Comparison of ENCODE assay signal across 20 cellular contexts in genomic region chr9:97840521-97840920, GRCh38. TPM values are rescaled to one million over a fixed set of nuclear protein-coding genes. Genes with fewer than 3 reads are reported as not detected.
DNase-seq lines count a peak whose midpoint lies in the region; ATAC-seq, FAIRE-seq and TF ChIP-seq lines count a peak whose summit lies in the region.
"Had no signal": no experiment of that assay in that cellular context is flagged by ENCODE, and none has a peak within 500 bp of the region (broad histone marks: within the 10 kb centered on the region; RNA-seq: fewer than 3 reads in every experiment).

No MANE protein-coding gene starts in this region.

- H3K27ac ChIP-seq in SK-N-SH (ENCODE audit: low read depth in 2 of 2, low read length in 1 of 2) = no peak overlapping the region
- H3K27ac ChIP-seq: 22Rv1, BLaER1 had no signal

- H3K9ac ChIP-seq in SK-N-SH = no peak overlapping the region
- H3K9ac ChIP-seq: BLaER1 had no signal

- H3K4me1 ChIP-seq in SK-N-SH (ENCODE audit: control insufficient read depth in 1 of 2, insufficient read depth in 2 of 2, low read depth in 1 of 2, low read length in 1 of 2) = no peaks in the 10 kb centered on the region
- H3K4me1 ChIP-seq: BLaER1 had no signal

- H3K27me3 ChIP-seq in SK-N-SH (ENCODE audit: insufficient read depth) = no peaks in the 10 kb centered on the region; the same call in 1 of the 2 replicates
- no peaks in the 10 kb centered on the region for H3K27me3 ChIP-seq in bronchial epithelial cell (ENCODE audit: control insufficient read depth, insufficient read depth, low read length)
- H3K27me3 ChIP-seq: BLaER1 had no signal

- TF ChIP-seq RAD21 in SK-N-SH (IDR thresholded peaks at IDR 0.05; ENCODE audit: low read length) = no peak

- TF ChIP-seq CTCF in SK-N-SH (IDR thresholded peaks at IDR 0.05) (no peak), bronchial epithelial cell (IDR thresholded peaks at IDR 0.05; ENCODE audit: insufficient read depth, low read length, severe bottlenecking) (no peak)

- H3K9me2 ChIP-seq in SK-N-SH = no peaks in the 10 kb centered on the region

- no peaks in the 10 kb centered on the region for H3K9me3 ChIP-seq in SK-N-SH
- H3K9me3 ChIP-seq: BLaER1, HAP-1 had no signal

- H2AFZ ChIP-seq in SK-N-SH (ENCODE audit: low read depth) = no peak overlapping the region

- H4K20me1 ChIP-seq in SK-N-SH (ENCODE audit: insufficient read depth) = no peaks in the 10 kb centered on the region
- H4K20me1 ChIP-seq: BLaER1 had no signal

- no peak for ATAC-seq in SK-N-SH treated with all-trans-retinoic acid at 6 μM for 48 hours
- ATAC-seq: CD8-positive, alpha-beta T cell had no signal

- H3K36me3 ChIP-seq in SK-N-SH (replicated peaks in 1 of 2; ENCODE audit: control insufficient read depth in 1 of 2, insufficient read depth in 2 of 2, low read length in 1 of 2) = no peaks in the 10 kb centered on the region
- H3K36me3 ChIP-seq in bronchial epithelial cell (ENCODE audit: control insufficient read depth, insufficient read depth, low read length) = no peaks in the 10 kb centered on the region
- H3K36me3 ChIP-seq: BLaER1, HAP-1 had no signal

- H3K4me2 ChIP-seq in SK-N-SH = no peak overlapping the region
- H3K4me2 ChIP-seq: BLaER1 had no signal

- TF ChIP-seq EP300 in SK-N-SH (IDR thresholded peaks at IDR 0.05; ENCODE audit: borderline replicate concordance in 1 of 2, low read depth in 1 of 2, low read length in 1 of 2) = no peak

- H3K79me2 ChIP-seq in SK-N-SH (ENCODE audit: insufficient read depth) = no peaks in the 10 kb centered on the region

- H3K4me3 ChIP-seq in SK-N-SH (ENCODE audit: low read depth in 2 of 2, low read length in 1 of 2) (no peak overlapping the region), bronchial epithelial cell (ENCODE audit: low read depth, low read length) (no peak overlapping the region)
- H3K4me3 ChIP-seq: BLaER1, HAP-1 had no signal

- POLR2A ChIA-PET in SK-N-SH (lab: Yijun Ruan, JAX) = no interaction called here

- FAIRE-seq in bronchial epithelial cell (lab: Jason Lieb, UNC) = no peak
- FAIRE-seq: GM19239 had no signal

- CTCF ChIA-PET in SK-N-SH (lab: Yijun Ruan, JAX) = interaction anchor here (1.3 kb wide), 1 partner anchor 127 kb away, joined by 3 read pairs; no protein-coding TSS in a partner anchor

- H3F3A ChIP-seq in SK-N-SH (replicated peaks; ENCODE audit: insufficient read depth) = peaks cover 2% of the 10 kb centered on the region

- DNase-seq in SK-N-SH (no peak), HT1080 (ENCODE audit: low read depth) (peak; percentile 47), bronchial epithelial cell (ENCODE audit: low read depth) (peak; percentile 64), non-pigmented ciliary epithelial cell (ENCODE audit: low read depth) (peak; percentile 24), NCI-H524 (lab: John Stamatoyannopoulos, UW) (no peak), cerebellar nuclear complex (lab: John Stamatoyannopoulos, UW) (no peak)
- DNase-seq in stimulated activated naive CD4-positive, alpha-beta T cell treated with Interleukin-2 at 50 U/mL for 16 hours (lab: John Stamatoyannopoulos, UW) = no peak
- DNase-seq: CD8-positive, alpha-beta T cell; MV-4-11; NCI-H1417 treated with DMSO at 0.1 percent for 48 hours; NCI-H1930; NCI-H446; NK-92 treated with Interleukin-12 subunit alpha and Interleukin-12 subunit beta, amount 100 ng/mL, for 24 hours; SHP77 had no signal

TF ChIP-seq in SK-N-SH, 30 proteins besides CTCF, POLR2A, EP300 and RAD21:
- TF ChIP-seq PBX3 (IDR thresholded peaks at IDR 0.05) (peak; percentile 4; the same call in 1 of the 2 replicates), MAX (IDR thresholded peaks at IDR 0.05; ENCODE audit: low read depth) (no peak), USF1 (IDR thresholded peaks at IDR 0.05; ENCODE audit: borderline replicate concordance, low read depth) (no peak), TCF12 (IDR thresholded peaks at IDR 0.05) (0 out of 2 replicates have a peak, but pooled peaks have one; percentile 6), JUND (IDR thresholded peaks at IDR 0.05) (no peak), GABPA (IDR thresholded peaks at IDR 0.05; ENCODE audit: low read depth) (no peak), MEF2A (IDR thresholded peaks at IDR 0.05; ENCODE audit: borderline replicate concordance, low read depth) (0 out of 2 replicates have a peak, but pooled peaks have one; percentile 11)
TF ChIP-seq in SK-N-SH: peak in this region for 3.

TF ChIP-seq in SK-N-SH treated with all-trans-retinoic acid at 6 μM for 48 hours, 23 proteins besides CTCF, POLR2A, EP300 and RAD21:
- TF ChIP-seq SNAI2 (CRISPR knock-in tag; IDR thresholded peaks at IDR 0.05) (no peak), ARNTL (CRISPR knock-in tag; IDR thresholded peaks at IDR 0.05; ENCODE audit: borderline replicate concordance, low read depth) (no peak), ZNF565 (CRISPR knock-in tag; conservative IDR thresholded peaks at IDR 0.05; ENCODE audit: low read depth) (no peak), RARB (CRISPR knock-in tag; IDR thresholded peaks at IDR 0.05) (no peak), PATZ1 (CRISPR knock-in tag; IDR thresholded peaks at IDR 0.05; ENCODE audit: borderline replicate concordance) (no peak), TCF4 (CRISPR knock-in tag; IDR thresholded peaks at IDR 0.05; ENCODE audit: borderline replicate concordance) (no peak), ZNF8 (CRISPR knock-in tag; IDR thresholded peaks at IDR 0.05) (no peak), BACH2 (CRISPR knock-in tag; IDR thresholded peaks at IDR 0.05; ENCODE audit: borderline replicate concordance) (no peak), OSR1 (CRISPR knock-in tag; IDR thresholded peaks at IDR 0.05) (no peak), PPARA (CRISPR knock-in tag; IDR thresholded peaks at IDR 0.05; ENCODE audit: borderline replicate concordance) (no peak), ZC3H10 (CRISPR knock-in tag; IDR thresholded peaks at IDR 0.05) (no peak), ISL1 (CRISPR knock-in tag; IDR thresholded peaks at IDR 0.05) (no peak), TOX (CRISPR knock-in tag; IDR thresholded peaks at IDR 0.05; ENCODE audit: borderline replicate concordance) (no peak), ZNF70 (CRISPR knock-in tag; IDR thresholded peaks at IDR 0.05) (no peak), GLIS3 (CRISPR knock-in tag; IDR thresholded peaks at IDR 0.05) (no peak), ESRRG (CRISPR knock-in tag; IDR thresholded peaks at IDR 0.05) (no peak)

RNA-seq across cellular contexts. Expression of gene FOXE1, which starts 12.5 kb away (rescaled TPM):
- 0.03 and 0.08 TPM in 2 replicates for polyA plus RNA-seq in SK-N-SH (2012; rRNA removed)
- 0.04 TPM in 2 replicates for polyA plus RNA-seq in SK-N-SH (2012; cell fraction: cytosol; rRNA removed)
- 0.01 TPM in 2 replicates for polyA plus RNA-seq in SK-N-SH (2012; cell fraction: nucleus; rRNA removed)
- not detected in 2 replicates for total RNA-seq in HT1080 (2014; rRNA removed; shearing (Covaris generic))
- polyA plus RNA-seq in HT1080 (2015; cell fraction: cytosol; rRNA removed) = 0.06 TPM in 1 of 2 replicates, not detected in the other
- polyA plus RNA-seq in HT1080 (2015; cell fraction: nucleus; rRNA removed) = 0.04 TPM in 1 of 2 replicates, not detected in the other
- 1.1 and 2.6 TPM in 2 replicates for total RNA-seq in bronchial epithelial cell
- total RNA-seq: OCI-LY7 had no signal

Comparison
In these comparisons a context has a peak if more than half of its experiments do, and no peak if none do; other contexts are left out.
1. DNase-seq: peak in HT1080 (single experiment), bronchial epithelial cell (single experiment) and non-pigmented ciliary epithelial cell (single experiment); none in SK-N-SH (single experiment), NCI-H524 (0 of 2), cerebellar nuclear complex (0 of 2) and stimulated activated naive CD4-positive, alpha-beta T cell treated with Interleukin-2 at 50 U/mL for 16 hours (single experiment).